ENCODE assay signal across 8 cellular contexts in genomic region chr5:73902327-73903051, GRCh38.
DNase-seq lines count a peak whose midpoint lies in the region; ATAC-seq and TF ChIP-seq lines count a peak whose summit lies in the region.

No MANE protein-coding gene starts in this region.

- in situ Hi-C loops in IMR-90 (cut with MboI; ENCODE audit: low sequenced_read_pairs) = loop anchor here (5.0 to 25.0 kb wide), 2 partner anchors 745 to 1010 kb away; no protein-coding TSS in a partner anchor

- DNase-seq in DMS153 (lab: John Stamatoyannopoulos, UW) (peak; percentile 4), IMR-90 (peak; percentile 77), OCI-LY7 (ENCODE audit: low spot score) (peak; percentile 77), coronary artery (ENCODE audit: low spot score) (no peak), uterus (no peak), posterior vena cava (ENCODE audit: low spot score) (no peak)

- H3K9me1 ChIP-seq in IMR-90 (ENCODE audit: insufficient read depth, low read length) = no peaks in the 10 kb centered on the region

- H3K36me3 ChIP-seq in IMR-90 (ENCODE audit: control insufficient read depth, insufficient read depth, low read length) = 0 out of 2 replicates have a peak, but pooled peaks cover 2% of the 10 kb centered on the region
- H3K36me3 ChIP-seq in OCI-LY7 (ENCODE audit: insufficient read depth, low read length) = no peaks in the 10 kb centered on the region
- H3K36me3 ChIP-seq in liver (ENCODE audit: control insufficient read depth in 4 of 4, insufficient read depth in 3 of 4, low read depth in 1 of 4, low read length in 3 of 4) = peaks cover 0 to 3% (median 0%) of the 10 kb centered on the region in 4 donors
- H3K36me3 ChIP-seq in uterus = no peaks in the 10 kb centered on the region

- intact Hi-C loops in IMR-90 (cut with micrococcal nuclease) = loop anchor here (1.0 to 10.0 kb wide), 3 partner anchors 740 to 1012 kb away; no protein-coding TSS in a partner anchor
- intact Hi-C loops in OCI-LY7 (cut with micrococcal nuclease; ENCODE audit: unreplicated experiment) = loop anchor here (1.0 to 5.0 kb wide), 2 partner anchors 495 to 746 kb away; no protein-coding TSS in a partner anchor
- intact Hi-C loops in uterus (cut with DNase I; ENCODE audit: low total_unique reads) = loop anchor here (5.0 kb wide), 1 partner anchor 745 kb away; no protein-coding TSS in a partner anchor
- intact Hi-C loops in posterior vena cava (cut with DNase I) = loop anchor here (1.0 to 5.0 kb wide), 2 partner anchors 743 to 745 kb away; no protein-coding TSS in a partner anchor

- no peak overlapping the region for H2BK5ac ChIP-seq in IMR-90 (ENCODE audit: low read depth, low read length, poor library complexity, severe bottlenecking)

- no peak overlapping the region for H4K5ac ChIP-seq in IMR-90 (ENCODE audit: low read depth, low read length)

- H3K27me3 ChIP-seq in IMR-90 (ENCODE audit: control insufficient read depth, insufficient read depth, low read length) (no peaks in the 10 kb centered on the region), liver (ENCODE audit: control insufficient read depth in 4 of 4, insufficient read depth in 4 of 4, low read length in 3 of 4) (no peaks in the 10 kb centered on the region), uterus (no peaks in the 10 kb centered on the region)

- no peak overlapping the region for H4K91ac ChIP-seq in IMR-90 (ENCODE audit: insufficient read depth, low read depth, low read length)

- TF ChIP-seq RAD21 in IMR-90 (IDR thresholded peaks at IDR 0.05; ENCODE audit: low read length) (peak; percentile 81), liver (IDR thresholded peaks at IDR 0.05) (peak; percentile 93 to 95)

- H3K4me1 ChIP-seq in IMR-90 (ENCODE audit: control insufficient read depth, insufficient read depth, low read length) = peaks cover 4% of the 10 kb centered on the region
- peaks cover 4% of the 10 kb centered on the region for H3K4me1 ChIP-seq in OCI-LY7 (ENCODE audit: insufficient read depth, low read length, poor library complexity, severe bottlenecking)
- peaks cover 0 to 22% (median 16%) of the 10 kb centered on the region in 4 donors for H3K4me1 ChIP-seq in liver (ENCODE audit: control insufficient read depth in 4 of 4, insufficient read depth in 4 of 4, low read length in 3 of 4)
- H3K4me1 ChIP-seq in uterus = no peaks in the 10 kb centered on the region

- H2AK5ac ChIP-seq in IMR-90 (ENCODE audit: low read depth, low read length) = no peak overlapping the region

- no peak overlapping the region for H3K27ac ChIP-seq in IMR-90 (ENCODE audit: insufficient read depth, low read length)
- H3K27ac ChIP-seq in OCI-LY7 (ENCODE audit: low read depth, low read length, poor library complexity, severe bottlenecking) = no peak overlapping the region
- H3K27ac ChIP-seq in coronary artery = no peak overlapping the region
- H3K27ac ChIP-seq in liver (ENCODE audit: low read depth in 1 of 2, low read length in 2 of 2) = peak overlapping the region in 1 of 2 donors; percentile 26
- H3K27ac ChIP-seq in uterus = no peak overlapping the region

- H3K9me2 ChIP-seq in OCI-LY7 (ENCODE audit: insufficient read depth, low read length) = no peaks in the 10 kb centered on the region

- H3K9ac ChIP-seq in IMR-90 (ENCODE audit: low read depth, low read length) (no peak overlapping the region), liver (ENCODE audit: low read depth in 1 of 2, low read length in 2 of 2) (no peak overlapping the region)

- H3K14ac ChIP-seq in IMR-90 (replicated peaks; ENCODE audit: low read depth, low read length) = no peak overlapping the region

- H3K4me3 ChIP-seq in IMR-90 (ENCODE audit: insufficient read depth, low read depth, low read length) (no peak overlapping the region), OCI-LY7 (ENCODE audit: low read depth, low read length, poor library complexity, severe bottlenecking) (no peak overlapping the region), coronary artery (no peak overlapping the region), liver (ENCODE audit: low read depth in 1 of 3, low read length in 3 of 3) (no peak overlapping the region), uterus (no peak overlapping the region)

- no peak overlapping the region for H3K56ac ChIP-seq in IMR-90 (ENCODE audit: extremely low read depth, insufficient read depth, low read length)

- no peak overlapping the region; the same call in 2 of the 3 replicates for H2BK15ac ChIP-seq in IMR-90 (ENCODE audit: low read depth, low read length)

- no peak overlapping the region for H2BK120ac ChIP-seq in IMR-90 (ENCODE audit: low read depth, low read length)

- TF ChIP-seq CTCF in IMR-90 (conservative IDR thresholded peaks at IDR 0.05; ENCODE audit: low read depth, low read length) (peak; percentile 80), OCI-LY7 (conservative IDR thresholded peaks at IDR 0.05; ENCODE audit: low read length) (peak; percentile 97), coronary artery (IDR thresholded peaks at IDR 0.05) (peak; percentile 81), liver (IDR thresholded peaks at IDR 0.05; ENCODE audit: low read depth, low read length, missing input control) (peak; percentile 97), uterus (IDR thresholded peaks at IDR 0.05) (peak; percentile 77 to 90 (median 84))

- no peak overlapping the region for H3K23ac ChIP-seq in IMR-90 (ENCODE audit: low read depth, low read length)

- TF ChIP-seq POLR2A in IMR-90 (IDR thresholded peaks at IDR 0.05; ENCODE audit: low read depth, low read length) = no peak
- TF ChIP-seq POLR2A in uterus (IDR thresholded peaks at IDR 0.05) = no peak

- CTCF ChIA-PET in IMR-90 (lab: Yijun Ruan, JAX) = interaction anchor here (0.8 to 1.7 kb wide), 8 partner anchors 8 to 747 kb away, joined by 3 to 12 read pairs (median 4); partner anchors contain the start of gene ENC1
- CTCF ChIA-PET in OCI-LY7 (lab: Charles Lee; ENCODE audit: unreplicated experiment) = interaction anchor here (1.5 kb wide), 1 partner anchor 747 kb away, joined by 5 read pairs; no protein-coding TSS in a partner anchor

- H3K4ac ChIP-seq in IMR-90 (ENCODE audit: low read depth, low read length) = no peak overlapping the region

- no peaks in the 10 kb centered on the region for H3K79me2 ChIP-seq in OCI-LY7 (ENCODE audit: insufficient read depth, low read depth, low read length)

- POLR2A ChIA-PET in IMR-90 (lab: Charles Lee; ENCODE audit: unreplicated experiment) (no interaction called here), OCI-LY7 (lab: Charles Lee) (interaction anchor here (0.6 to 1.2 kb wide), 4 partner anchors 101 to 749 kb away, joined by 3 read pairs; no protein-coding TSS in a partner anchor)

- no peaks in the 10 kb centered on the region for H3K79me1 ChIP-seq in IMR-90 (ENCODE audit: low read depth in 1 of 2, low read length in 2 of 2)

- H3K9me3 ChIP-seq in IMR-90 (ENCODE audit: control insufficient read depth, insufficient read depth, low read length) (no peaks in the 10 kb centered on the region), OCI-LY7 (ENCODE audit: low read length) (no peaks in the 10 kb centered on the region), liver (ENCODE audit: control insufficient read depth in 4 of 4, low read length in 3 of 4) (no peaks in the 10 kb centered on the region), uterus (no peaks in the 10 kb centered on the region)

- H2AFZ ChIP-seq in IMR-90 (replicated peaks; ENCODE audit: low read length, poor library complexity) (no peak overlapping the region), OCI-LY7 (ENCODE audit: low read length) (peak overlapping the region; percentile 52; the same call in 1 of the 2 replicates)

- ATAC-seq in IMR-90 (ENCODE audit: low read depth) (peak; percentile 63), GM19467 (IDR thresholded peaks at IDR 0.05; ENCODE audit: unreplicated experiment) (no peak)

- H2BK20ac ChIP-seq in IMR-90 (ENCODE audit: low read depth, low read length) = no peak overlapping the region

- dilution Hi-C loops in IMR-90 (cut with HindIII; ENCODE audit: low sequenced_read_pairs, unreplicated experiment) = no loop called here

- no peak overlapping the region for H2AK9ac ChIP-seq in IMR-90 (replicated peaks; ENCODE audit: low read depth, low read length, poor library complexity)

- no peak overlapping the region for H3K18ac ChIP-seq in IMR-90 (ENCODE audit: low read depth, low read length)

- no peak overlapping the region for H4K8ac ChIP-seq in IMR-90 (ENCODE audit: low read depth in 2 of 2, low read length in 2 of 2)

- H3K4me2 ChIP-seq in IMR-90 (ENCODE audit: low read depth, low read length) (no peak overlapping the region), OCI-LY7 (ENCODE audit: low read length) (no peak overlapping the region)

- H4K20me1 ChIP-seq in IMR-90 (ENCODE audit: insufficient read depth, low read length) = no peaks in the 10 kb centered on the region
- H4K20me1 ChIP-seq in OCI-LY7 (ENCODE audit: insufficient read depth, low read length) = no peaks in the 10 kb centered on the region

- BruUV-seq in IMR-90 (replicated peaks; lab: Mats Ljungman, UMichigan) (no TSS peak), OCI-LY7 (replicated peaks; lab: Mats Ljungman, UMichigan) (no TSS peak)

- no CpG with 5 or more reads among the region's 10 CpGs for WGBS in IMR-90 (ENCODE audit: extremely low coverage in 2 of 2, insufficient read length in 1 of 2), 2 experiments
- WGBS in liver = 37% methylated on average over 10 of the region's 10 CpGs

TF ChIP-seq in IMR-90, 13 proteins besides CTCF, POLR2A, EP300 and RAD21 (continues in another document):
- peak; percentile 69 for TF ChIP-seq MAFK (IDR thresholded peaks at IDR 0.05; ENCODE audit: low read depth, low read length)
- no peak for TF ChIP-seq RCOR1 (IDR thresholded peaks at IDR 0.05; ENCODE audit: insufficient replicate concordance, low read length)

TF ChIP-seq in liver, 16 proteins besides CTCF, POLR2A, EP300 and RAD21:
- TF ChIP-seq FOXA1 (IDR thresholded peaks at IDR 0.05) (no peak), HNF4A (conservative IDR thresholded peaks at IDR 0.05) (peak in 1 of 2 donors; percentile 5)

Comparison
In these comparisons a context has a peak if more than half of its experiments do, and no peak if none do; other contexts are left out.
1. DNase-seq: peak in DMS153 (single experiment), IMR-90 (single experiment) and OCI-LY7 (single experiment); none in coronary artery (single experiment), uterus (0 of 2) and posterior vena cava (single experiment).
2. Peak in every context shown above with its lines, with median percentiles within 50 percentile points of each other: CTCF ChIP-seq.